ENCODE assay signal across 8 cellular contexts in the genomic region with DNA sequence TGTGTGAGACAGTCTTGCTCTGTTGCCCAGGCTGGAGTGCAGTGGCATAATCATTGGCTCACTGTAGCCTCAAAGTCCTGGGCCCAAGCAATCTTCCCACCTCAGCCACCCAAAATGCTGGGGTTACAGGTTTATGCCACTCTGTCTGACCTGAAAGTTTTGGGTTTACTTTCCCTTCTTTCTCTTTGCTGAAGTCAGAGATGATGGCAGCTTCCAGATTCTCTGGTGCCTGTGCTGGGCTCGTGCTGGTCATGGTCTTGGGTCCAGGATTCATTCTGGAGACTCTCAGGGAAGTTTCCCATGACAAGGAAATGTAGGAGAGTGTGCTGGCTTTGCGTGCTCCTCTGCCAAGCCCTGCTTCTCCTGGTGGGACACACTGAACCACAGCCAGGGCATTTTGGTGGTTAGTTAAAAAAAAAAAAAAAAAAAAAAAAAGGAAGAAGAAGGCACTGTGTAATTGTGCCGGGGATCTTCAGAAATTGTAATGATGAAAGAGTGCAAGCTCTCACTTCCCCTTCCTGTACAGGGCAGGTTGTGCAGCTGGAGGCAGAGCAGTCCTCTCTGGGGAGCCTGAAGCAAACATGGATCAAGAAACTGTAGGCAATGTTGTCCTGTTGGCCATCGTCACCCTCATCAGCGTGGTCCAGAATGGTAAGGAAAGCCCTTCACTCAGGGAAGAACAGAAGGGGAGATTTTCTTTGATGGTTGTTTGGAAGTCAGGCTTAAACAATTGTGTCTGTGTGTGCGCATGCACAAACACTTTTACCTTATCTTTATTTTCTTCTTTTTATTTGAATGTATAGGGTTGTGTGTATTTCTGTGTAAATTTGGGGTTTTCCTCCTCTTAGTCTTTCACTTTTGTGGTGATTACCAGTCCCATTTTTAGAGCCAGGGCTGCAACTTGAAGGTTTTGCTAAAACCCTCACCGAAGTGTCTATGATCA. TPM values are rescaled to one million over a fixed set of nuclear protein-coding genes. Genes with fewer than 3 reads are reported as not detected.
DNase-seq lines count a peak whose midpoint lies in the region; ATAC-seq and TF ChIP-seq lines count a peak whose summit lies in the region.

A gene (plus strand): TSS at position 519 of the 943 bp plus-strand sequence. CDS start 63 bp downstream, at position 582.

- POLR2A ChIA-PET in activated CD4-positive, alpha-beta memory T cell treated with anti-CD3 and anti-CD28 coated beads, Interleukin-2, amount 10 ng/mL, durations not matched to agents 7 days and 5 days (lab: Charles Lee) = interaction anchor here (0.7 to 3.5 kb wide), 5 partner anchors 9 to 269 kb away, joined by 3 to 31 read pairs (median 4); a partner anchor contains a TSS

- DNase-seq in GF-D8 (lab: John Stamatoyannopoulos, UW) = peak; percentile 94
- peak; percentile 54 for DNase-seq in activated CD4-positive, alpha-beta memory T cell treated with anti-CD3 and anti-CD28 coated beads, Interleukin-2, amount 10 ng/mL, durations not matched to agents 7 days and 5 days
- peak in 1 of 2 donors; percentile 43 for DNase-seq in left lung
- no peak for DNase-seq in NCI-H2029 (lab: John Stamatoyannopoulos, UW)
- DNase-seq in SHP77 treated with DMSO at 0.1 percent for 48 hours (lab: John Stamatoyannopoulos, UW) = no peak
- DNase-seq in NCI-H1092 treated with DMSO at 0.1 percent for 48 hours (lab: John Stamatoyannopoulos, UW) = no peak

- no peaks in the 10 kb centered on the region for H3K9me3 Mint-ChIP-seq in activated CD4-positive, alpha-beta memory T cell treated with anti-CD3 and anti-CD28 coated beads, Interleukin-2, amount 10 ng/mL, durations not matched to agents 7 days and 5 days

- H3K4me1 ChIP-seq in left lung = peaks cover 0 to 54% of the 10 kb centered on the region in 2 donors

- intact Hi-C loops in left lung (cut with DNase I) = no loop called here

- H3K36me3 ChIP-seq in left lung = no peaks in the 10 kb centered on the region

- no peaks in the 10 kb centered on the region for H3K9me3 ChIP-seq in left lung

- TF ChIP-seq CTCF in left lung (IDR thresholded peaks at IDR 0.05) = no peak

- peak within 1 kb of the TSS; percentile 97 for H3K27ac Mint-ChIP-seq in activated CD4-positive, alpha-beta memory T cell treated with anti-CD3 and anti-CD28 coated beads, Interleukin-2, amount 10 ng/mL, durations not matched to agents 7 days and 5 days

- ATAC-seq in GM19468 (IDR thresholded peaks at IDR 0.05; ENCODE audit: extremely low read depth, unreplicated experiment) (peak; percentile 68), HG03520 (IDR thresholded peaks at IDR 0.05; ENCODE audit: unreplicated experiment) (peak; percentile 70), left lung (peak; percentile 56)

- H3K4me3 Mint-ChIP-seq in activated CD4-positive, alpha-beta memory T cell treated with anti-CD3 and anti-CD28 coated beads, Interleukin-2, amount 10 ng/mL, durations not matched to agents 7 days and 5 days = peak within 1 kb of the TSS; percentile 98

- peaks cover 0 to 14% of the 10 kb centered on the region in 2 donors for H3K27me3 ChIP-seq in left lung

- CTCF ChIA-PET in activated CD4-positive, alpha-beta memory T cell treated with anti-CD3 and anti-CD28 coated beads, Interleukin-2, amount 10 ng/mL, durations not matched to agents 7 days and 5 days (lab: Charles Lee) = interaction anchor here (0.7 kb wide), 2 partner anchors 68 to 781 kb away, joined by 3 to 4 read pairs; no protein-coding TSS in a partner anchor

- H3K36me3 Mint-ChIP-seq in activated CD4-positive, alpha-beta memory T cell treated with anti-CD3 and anti-CD28 coated beads, Interleukin-2, amount 10 ng/mL, durations not matched to agents 7 days and 5 days (ENCODE audit: low read depth) = peaks cover 34% of the 10 kb centered on the region

- peaks cover 1% of the 10 kb centered on the region for H3K27me3 Mint-ChIP-seq in activated CD4-positive, alpha-beta memory T cell treated with anti-CD3 and anti-CD28 coated beads, Interleukin-2, amount 10 ng/mL, durations not matched to agents 7 days and 5 days

- H3K4me3 ChIP-seq in left lung = peak within 1 kb of the TSS; percentile 9 to 50

- peaks cover 61% of the 10 kb centered on the region for H3K4me1 Mint-ChIP-seq in activated CD4-positive, alpha-beta memory T cell treated with anti-CD3 and anti-CD28 coated beads, Interleukin-2, amount 10 ng/mL, durations not matched to agents 7 days and 5 days

- H3K27ac ChIP-seq in left lung = peak within 1 kb of the TSS; percentile 13 to 82

RNA-seq across cellular contexts. Expression of the gene that starts here (rescaled TPM):
- 100 to 1,000 TPM; 230 to 238 TPM for total RNA-seq in activated CD4-positive, alpha-beta memory T cell treated with anti-CD3 and anti-CD28 coated beads, Interleukin-2, amount 10 ng/mL, durations not matched to agents 7 days and 5 days
- 100 to 1,000 TPM in 1 of 2 donors, 10 to 100 TPM in 1; 76.3 to 201 TPM for total RNA-seq in left lung

Comparison
In these comparisons a context has a peak if more than half of its experiments do, and no peak if none do; other contexts are left out.
1. DNase-seq: peak in GF-D8 (single experiment) and activated CD4-positive, alpha-beta memory T cell treated with anti-CD3 and anti-CD28 coated beads, Interleukin-2, amount 10 ng/mL, durations not matched to agents 7 days and 5 days (single experiment); none in NCI-H2029 (single experiment), SHP77 treated with DMSO at 0.1 percent for 48 hours (single experiment) and NCI-H1092 treated with DMSO at 0.1 percent for 48 hours (single experiment).
2. Peak in every context shown above with its lines, with median percentiles within 50 percentile points of each other: ATAC-seq.